In the genomic region with DNA sequence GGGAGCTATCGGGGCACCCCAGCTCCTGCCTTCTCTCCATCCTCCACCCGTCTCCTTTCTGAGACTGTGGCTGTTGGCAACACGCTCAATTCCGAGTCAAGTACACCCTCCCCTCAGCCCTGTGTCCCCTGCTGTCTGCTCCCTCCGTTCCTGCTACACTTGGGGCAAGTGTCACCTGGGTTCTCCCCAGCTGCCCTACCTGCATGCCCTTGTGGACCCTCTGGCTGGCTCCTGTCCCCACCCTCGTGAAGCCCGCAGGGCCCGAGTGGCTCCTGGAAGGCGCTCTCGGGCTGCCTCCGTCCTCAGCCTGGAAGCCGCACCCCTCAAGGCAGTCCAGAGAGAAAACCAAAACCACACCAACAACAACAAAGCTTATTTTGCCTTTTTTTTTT, we compare ENCODE assay signal across 21 cellular contexts. TPM values are rescaled to one million over a fixed set of nuclear protein-coding genes. Genes with fewer than 3 reads are reported as not detected.
"Had no signal": no experiment of that assay in that cellular context is flagged by ENCODE, and none has a peak within 500 bp of the region (broad histone marks: within the 10 kb centered on the region; RNA-seq: fewer than 3 reads in every experiment).

No MANE protein-coding gene starts in this region.

- H3K4me3 ChIP-seq: colonic mucosa, gastrocnemius medialis, heart left ventricle, testis had no signal

- DNase-seq: activated CD4-positive, alpha-beta T cell treated with anti-CD3 and anti-CD28 coated beads, Interleukin-2, amount 50 U/mL, for 4 hours; activated naive CD4-positive, alpha-beta T cell treated with Interleukin-2 at 50 U/mL for 16 hours; anterior cingulate cortex; colonic mucosa; erythroblast; gastrocnemius medialis; heart left ventricle; kidney glomerular epithelial cell; left ventricle myocardium superior; mesendoderm; naive thymus-derived CD8-positive, alpha-beta T cell; SHP77 treated with DMSO at 0.1 percent for 48 hours; stimulated activated CD4-positive, alpha-beta T cell treated with anti-CD3 and anti-CD28 coated beads, Interleukin-12 subunit alpha, Interleukin-12 subunit beta, amount 100 ng/mL, for 4 hours; stimulated activated CD4-positive, alpha-beta T cell treated with anti-CD3 and anti-CD28 coated beads, Interleukin-1b, Interleukin-23, amount 100 ng/mL, for 48 hours; stimulated activated CD8-positive, alpha-beta memory T cell treated with anti-CD3 and anti-CD28 coated beads, Interleukin-4, amount 100 ng/mL, for 48 hours had no signal

- H3K4me1 ChIP-seq: colonic mucosa, gastrocnemius medialis had no signal

- H3K9ac ChIP-seq: parathyroid adenoma had no signal

- H3K9me3 ChIP-seq: colonic mucosa, gastrocnemius medialis, heart left ventricle, testis had no signal

- H3K27ac Mint-ChIP-seq: brain; naive thymus-derived CD8-positive, alpha-beta T cell; type B pancreatic cell had no signal

- H3K9me3 Mint-ChIP-seq: brain; central memory CD8-positive, alpha-beta T cell; naive thymus-derived CD8-positive, alpha-beta T cell; type B pancreatic cell had no signal

- H3K27me3 ChIP-seq: colonic mucosa, gastrocnemius medialis, heart left ventricle, testis had no signal

- H3K79me2 ChIP-seq: parathyroid adenoma had no signal

- H3K36me3 ChIP-seq: colonic mucosa had no signal

- H3K4me1 Mint-ChIP-seq: central memory CD8-positive, alpha-beta T cell had no signal

- H3K27me3 Mint-ChIP-seq: brain; central memory CD8-positive, alpha-beta T cell; naive thymus-derived CD8-positive, alpha-beta T cell; type B pancreatic cell had no signal

- H3K4me3 Mint-ChIP-seq: brain; central memory CD8-positive, alpha-beta T cell; naive thymus-derived CD8-positive, alpha-beta T cell; type B pancreatic cell had no signal

- ATAC-seq: gastrocnemius medialis; naive thymus-derived CD8-positive, alpha-beta T cell had no signal

- H3K27ac ChIP-seq: colonic mucosa, gastrocnemius medialis, parathyroid adenoma, testis had no signal

- H2AFZ ChIP-seq: parathyroid adenoma had no signal

RNA-seq across cellular contexts. Expression of a gene that starts 57.3 kb away (rescaled TPM):
- total RNA-seq: gastrocnemius medialis; T-helper 1 cell treated with Interleukin-12 subunit alpha and Interleukin-12 subunit beta and Interleukin-4 antibody, amounts not matched to agents 30 ng/mL and 1 ng/mL, for 36 hours had no signal
